ENCODE assay signal across 22 cellular contexts in genomic region chr11:84056696-84057095, GRCh38.
"Had no signal": no experiment of that assay in that cellular context is flagged by ENCODE, and none has a peak within 500 bp of the region (broad histone marks: within the 10 kb centered on the region; RNA-seq: fewer than 3 reads in every experiment).

No MANE protein-coding gene starts in this region.

- DNase-seq: activated CD4-positive, alpha-beta T cell treated with anti-CD3 and anti-CD28 coated beads for 36 hours; activated CD4-positive, alpha-beta T cell treated with anti-CD3 and anti-CD28 coated beads, Interleukin-2, amount 50 U/mL, for 48 hours; activated gamma-delta T cell; adrenal gland; dermis blood vessel endothelial cell; effector memory CD4-positive, alpha-beta T cell; foreskin melanocyte; hypothalamus; left ventricle myocardium superior; mucosa of descending colon; naive B cell; ovary; psoas muscle; stimulated activated CD4-positive, alpha-beta T cell treated with anti-CD3 and anti-CD28 coated beads, Interleukin-4, amount 100 ng/mL, for 24 hours; stomach; upper lobe of left lung; WERI-Rb-1 had no signal

- H3K4me2 ChIP-seq: smooth muscle cell had no signal

- H3K36me3 Mint-ChIP-seq: activated naive CD4-positive, alpha-beta T cell treated with anti-CD3 and anti-CD28 coated beads, Interleukin-2, amount 50 U/mL, for 72 hours; naive B cell; stimulated activated effector memory CD8-positive, alpha-beta T cell treated with anti-CD3 and anti-CD28 coated beads, Interleukin-12 subunit alpha, Interleukin-12 subunit beta, amount 100 ng/mL, for 72 hours had no signal

- H3K27me3 ChIP-seq: adrenal gland, ovary, stomach, upper lobe of left lung had no signal

- H3K4me1 ChIP-seq: adrenal gland, psoas muscle, stomach, upper lobe of left lung had no signal

- H3K27ac ChIP-seq: adrenal gland, ovary, psoas muscle, stomach, thoracic aorta, upper lobe of left lung, WERI-Rb-1 had no signal

- H3K4me1 Mint-ChIP-seq: activated CD4-positive, alpha-beta T cell treated with anti-CD3 and anti-CD28 coated beads for 36 hours; naive B cell; stimulated activated effector memory CD8-positive, alpha-beta T cell treated with anti-CD3 and anti-CD28 coated beads, Interleukin-12 subunit alpha, Interleukin-12 subunit beta, amount 100 ng/mL, for 72 hours had no signal

- H3K4me3 ChIP-seq: adrenal gland, mucosa of descending colon, ovary, psoas muscle, smooth muscle cell, stomach, thoracic aorta, upper lobe of left lung had no signal

- H3K27ac Mint-ChIP-seq: activated CD4-positive, alpha-beta T cell treated with anti-CD3 and anti-CD28 coated beads for 36 hours; activated naive CD4-positive, alpha-beta T cell treated with anti-CD3 and anti-CD28 coated beads, Interleukin-2, amount 50 U/mL, for 72 hours; naive B cell; stimulated activated effector memory CD8-positive, alpha-beta T cell treated with anti-CD3 and anti-CD28 coated beads, Interleukin-12 subunit alpha, Interleukin-12 subunit beta, amount 100 ng/mL, for 72 hours had no signal

- ATAC-seq: activated CD4-positive, alpha-beta T cell treated with anti-CD3 and anti-CD28 coated beads for 36 hours; activated naive CD4-positive, alpha-beta T cell treated with anti-CD3 and anti-CD28 coated beads, Interleukin-2, amount 50 U/mL, for 72 hours; left ventricle myocardium superior; mucosa of descending colon; psoas muscle; sciatic nerve; stimulated activated effector memory CD8-positive, alpha-beta T cell treated with anti-CD3 and anti-CD28 coated beads, Interleukin-12 subunit alpha, Interleukin-12 subunit beta, amount 100 ng/mL, for 72 hours had no signal

- H3K27me3 Mint-ChIP-seq: activated CD4-positive, alpha-beta T cell treated with anti-CD3 and anti-CD28 coated beads for 36 hours; naive B cell had no signal

- H3K4me3 Mint-ChIP-seq: activated CD4-positive, alpha-beta T cell treated with anti-CD3 and anti-CD28 coated beads for 36 hours; naive B cell; stimulated activated effector memory CD8-positive, alpha-beta T cell treated with anti-CD3 and anti-CD28 coated beads, Interleukin-12 subunit alpha, Interleukin-12 subunit beta, amount 100 ng/mL, for 72 hours had no signal

- H3K36me3 ChIP-seq: adrenal gland, ovary, stomach, thoracic aorta, upper lobe of left lung, WERI-Rb-1 had no signal
